Comparison of ENCODE assay signal across 13 cellular contexts in genomic region chr7:102872460-102872859, GRCh38. TPM values are rescaled to one million over a fixed set of nuclear protein-coding genes. Genes with fewer than 3 reads are reported as not detected.
DNase-seq lines count a peak whose midpoint lies in the region; ATAC-seq and TF ChIP-seq lines count a peak whose summit lies in the region.
"Had no signal": no experiment of that assay in that cellular context is flagged by ENCODE, and none has a peak within 500 bp of the region (broad histone marks: within the 10 kb centered on the region; RNA-seq: fewer than 3 reads in every experiment).

No MANE protein-coding gene starts in this region.

- H3K9me3 ChIP-seq in MG63 (no peaks in the 10 kb centered on the region), mesodermal cell (ENCODE audit: control insufficient read depth, low read length) (no peaks in the 10 kb centered on the region)
- H3K9me3 ChIP-seq: left ventricle myocardium inferior had no signal

- WGBS in mesodermal cell (ENCODE audit: insufficient coverage in 2 of 2), 2 experiments, result 93 to 96% methylated on average over 2 of the region's 2 CpGs

- H3K27ac ChIP-seq in mesodermal cell (ENCODE audit: low read depth, low read length, severe bottlenecking), result peak overlapping the region; percentile 65
- H3K27ac ChIP-seq: left ventricle myocardium inferior had no signal

- H3K36me3 ChIP-seq in MG63 (no peaks in the 10 kb centered on the region), mesodermal cell (ENCODE audit: control insufficient read depth, insufficient read depth, low read length) (no peaks in the 10 kb centered on the region)
- H3K36me3 ChIP-seq: left ventricle myocardium inferior had no signal

- H3K27me3 ChIP-seq in MG63, result no peaks in the 10 kb centered on the region

- DNase-seq in AG09309 (ENCODE audit: low read depth) (peak; percentile 87), MG63 (peak; percentile 28), choroid plexus epithelial cell (ENCODE audit: low read depth) (peak; percentile 95), COLO668 (lab: John Stamatoyannopoulos, UW; ENCODE audit: unreplicated experiment) (no peak), DMS 273 (lab: John Stamatoyannopoulos, UW; ENCODE audit: unreplicated experiment) (no peak)
- DNase-seq: activated T-cell treated with anti-CD3 and anti-CD28 coated beads for 4 hours; CD8-positive, alpha-beta T cell; left ventricle myocardium inferior; NCI-H2171 treated with DMSO at 0.1 percent for 48 hours; nucleus accumbens had no signal

- TF ChIP-seq CTCF in AG09309 (IDR thresholded peaks at IDR 0.05; ENCODE audit: control insufficient read depth, insufficient read depth, low read depth, low read length, missing control alignments), result no peak
- no peak for TF ChIP-seq CTCF in choroid plexus epithelial cell (conservative IDR thresholded peaks at IDR 0.05; ENCODE audit: low read depth, low read length)

- no peak overlapping the region for H3K4me3 ChIP-seq in AG09309 (ENCODE audit: control insufficient read depth, low read depth, low read length)
- H3K4me3 ChIP-seq in MG63, result no peak overlapping the region
- H3K4me3 ChIP-seq in choroid plexus epithelial cell (ENCODE audit: low read depth, low read length), result no peak overlapping the region
- H3K4me3 ChIP-seq in mesodermal cell (ENCODE audit: extremely low read depth, insufficient read depth, low read length, poor library complexity, severe bottlenecking), result no peak overlapping the region
- H3K4me3 ChIP-seq: left ventricle myocardium inferior had no signal

- ATAC-seq in HG03175 (IDR thresholded peaks at IDR 0.05; ENCODE audit: unreplicated experiment) (no peak), GM21447 (IDR thresholded peaks at IDR 0.05; ENCODE audit: unreplicated experiment) (no peak)
- ATAC-seq: CD8-positive, alpha-beta T cell had no signal

- H3K4me1 ChIP-seq in mesodermal cell (ENCODE audit: control insufficient read depth, insufficient read depth, low read length, poor library complexity, severe bottlenecking), result peaks cover 34% of the 10 kb centered on the region
- H3K4me1 ChIP-seq: left ventricle myocardium inferior had no signal

RNA-seq across cellular contexts. Expression of gene LRRC17, which starts 40.3 kb away (rescaled TPM):
- total RNA-seq in MG63 (2014; rRNA removed; shearing (Covaris generic); ENCODE audit: low replicate concordance), result 0.13 TPM in 1 of 2 replicates, not detected in the other
- polyA plus RNA-seq in mesodermal cell (2013, experiment 1 of 2), result 13.8 TPM
- polyA plus RNA-seq in mesodermal cell (2013, experiment 2 of 2), result 12.1 TPM
- total RNA-seq: CD8-positive, alpha-beta T cell had no signal

Comparison
In these comparisons a context has a peak if more than half of its experiments do, and no peak if none do; other contexts are left out.
1. DNase-seq: peak in AG09309 (single experiment), MG63 (single experiment) and choroid plexus epithelial cell (single experiment); none in COLO668 (single experiment) and DMS 273 (single experiment).